In genomic region chr19:14080887-14081796, GRCh38 we compare ENCODE assay signal across 8 cellular contexts. TPM values are rescaled to one million over a fixed set of nuclear protein-coding genes. Genes with fewer than 3 reads are reported as not detected.
DNase-seq lines count a peak whose midpoint lies in the region; ATAC-seq, FAIRE-seq and TF ChIP-seq lines count a peak whose summit lies in the region.

No MANE protein-coding gene starts in this region.

- peak overlapping the region; percentile 75 for H3K4me3 ChIP-seq in AG04450 (ENCODE audit: low read depth, low read length)
- peak overlapping the region; percentile 66 for H3K4me3 ChIP-seq in WERI-Rb-1 (ENCODE audit: low read depth, low read length)
- H3K4me3 ChIP-seq in bronchial epithelial cell (ENCODE audit: low read depth, low read length): peak overlapping the region; percentile 84
- peak overlapping the region; percentile 45 to 77 (median 69) for H3K4me3 ChIP-seq in skin epidermis

- POLR2A ChIA-PET in AG04450 (lab: Yijun Ruan, JAX): interaction anchor here (0.5 to 1.5 kb wide), 6 partner anchors 8 to 242 kb away, joined by 3 to 10 read pairs (median 4); partner anchors contain the start of gene PRKACA

- peak; percentile 83 for ATAC-seq in GM18907 (IDR thresholded peaks at IDR 0.05; ENCODE audit: unreplicated experiment)
- peak; percentile 81 for ATAC-seq in HG03139 (IDR thresholded peaks at IDR 0.05; ENCODE audit: unreplicated experiment)

- peak; percentile 99 for DNase-seq in AG04450 (ENCODE audit: low read depth, low spot score)
- DNase-seq in NCI-H2196 treated with DMSO at 0.1 percent for 48 hours (lab: John Stamatoyannopoulos, UW; ENCODE audit: unreplicated experiment): peak; percentile 97
- DNase-seq in WERI-Rb-1: peak; percentile 98
- peak; percentile 98 for DNase-seq in bronchial epithelial cell (ENCODE audit: low read depth)
- peak; percentile 92 for DNase-seq in iPS-NIHi11 (ENCODE audit: low spot score)

- CTCF ChIA-PET in AG04450 (lab: Charles Lee): interaction anchor here (0.6 to 1.6 kb wide), 3 partner anchors 200 to 269 kb away, joined by 3 to 4 read pairs (median 4); no protein-coding TSS in a partner anchor

- H3K9me3 ChIP-seq in AG04450 (ENCODE audit: control insufficient read depth, insufficient read depth, low read length) (no peaks in the 10 kb centered on the region; the same call in 1 of the 2 replicates), WERI-Rb-1 (ENCODE audit: severe bottlenecking) (no peaks in the 10 kb centered on the region)

- H3K27ac ChIP-seq in AG04450 (ENCODE audit: low read depth, low read length) (peak overlapping the region; percentile 86), WERI-Rb-1 (peak overlapping the region; percentile 54), skin epidermis (peak overlapping the region; percentile 33 to 98 (median 90))

- H3K36me3 ChIP-seq in WERI-Rb-1 (peaks cover 1% of the 10 kb centered on the region), bronchial epithelial cell (ENCODE audit: control insufficient read depth, insufficient read depth, low read length) (no peaks in the 10 kb centered on the region)

- FAIRE-seq in bronchial epithelial cell (lab: Jason Lieb, UNC): no peak

- TF ChIP-seq CTCF in AG04450 (IDR thresholded peaks at IDR 0.05; ENCODE audit: low read depth, low read length): no peak
- TF ChIP-seq CTCF in WERI-Rb-1 (IDR thresholded peaks at IDR 0.05; ENCODE audit: low read depth, low read length): no peak
- TF ChIP-seq CTCF in bronchial epithelial cell (IDR thresholded peaks at IDR 0.05; ENCODE audit: insufficient read depth, low read length, severe bottlenecking): no peak

- H3K27me3 ChIP-seq in AG04450 (ENCODE audit: control insufficient read depth, insufficient read depth, low read length) (no peaks in the 10 kb centered on the region), WERI-Rb-1 (ENCODE audit: insufficient read depth, low read depth, severe bottlenecking) (no peaks in the 10 kb centered on the region), bronchial epithelial cell (ENCODE audit: control insufficient read depth, insufficient read depth, low read length) (no peaks in the 10 kb centered on the region)

RNA-seq across cellular contexts. Expression of gene C19orf67, which starts 4.4 kb away (rescaled TPM):
- not detected in 2 replicates for polyA plus RNA-seq in AG04450 (2011; rRNA removed)
- polyA minus RNA-seq in AG04450 (2011; rRNA and poly(A)+ RNA removed): not detected in 2 replicates
- not detected in 2 replicates for total RNA-seq in bronchial epithelial cell

RNA-seq across cellular contexts. Expression of gene MISP3, which starts 8.6 kb away (rescaled TPM):
- 0.27 and 0.56 TPM in 2 replicates for polyA plus RNA-seq in AG04450 (2011; rRNA removed)
- not detected in 2 replicates for polyA minus RNA-seq in AG04450 (2011; rRNA and poly(A)+ RNA removed)
- total RNA-seq in bronchial epithelial cell: 0.26 and 1.4 TPM in 2 replicates

RNA-seq across cellular contexts. Expression of gene SAMD1, which starts 9.4 kb away (rescaled TPM):
- 5.1 and 6.5 TPM in 2 replicates for polyA plus RNA-seq in AG04450 (2011; rRNA removed)
- polyA minus RNA-seq in AG04450 (2011; rRNA and poly(A)+ RNA removed): 5.6 and 6.4 TPM in 2 replicates
- total RNA-seq in bronchial epithelial cell: 14.7 and 16.8 TPM in 2 replicates

RNA-seq across cellular contexts. Expression of gene PALM3, which starts 19.3 kb away (rescaled TPM):
- polyA plus RNA-seq in AG04450 (2011; rRNA removed): 0.43 and 0.51 TPM in 2 replicates
- 0.22 and 0.41 TPM in 2 replicates for polyA minus RNA-seq in AG04450 (2011; rRNA and poly(A)+ RNA removed)
- not detected in 2 replicates for total RNA-seq in bronchial epithelial cell

RNA-seq across cellular contexts. Expression of gene PRKACA, which starts 36.4 kb away (rescaled TPM):
- 17.9 and 25.1 TPM in 2 replicates for polyA plus RNA-seq in AG04450 (2011; rRNA removed)
- polyA minus RNA-seq in AG04450 (2011; rRNA and poly(A)+ RNA removed): 21.6 and 26.0 TPM in 2 replicates
- 13.7 and 13.8 TPM in 2 replicates for total RNA-seq in bronchial epithelial cell

Comparison
In these comparisons a context has a peak if more than half of its experiments do, and no peak if none do; other contexts are left out.
1. Peak in every context shown above with its lines: DNase-seq, ATAC-seq, H3K4me3 ChIP-seq and H3K27ac ChIP-seq.